ENCODE assay signal across 35 cellular contexts in genomic region chr14:53472306-53472705, GRCh38.
"Had no signal": no experiment of that assay in that cellular context is flagged by ENCODE, and none has a peak within 500 bp of the region (broad histone marks: within the 10 kb centered on the region; RNA-seq: fewer than 3 reads in every experiment).

No MANE protein-coding gene starts in this region.

- H3K27me3 Mint-ChIP-seq: activated B cell treated with CpG ODN at 0.5 μM for 24 hours; activated CD4-positive, alpha-beta memory T cell treated with anti-CD3 and anti-CD28 coated beads, Interleukin-2, amount 10 ng/mL, durations not matched to agents 7 days and 5 days; activated naive CD8-positive, alpha-beta T cell treated with anti-CD3 and anti-CD28 coated beads, Interleukin-2, amount 10 ng/mL, durations not matched to agents 7 days and 5 days; central memory CD8-positive, alpha-beta T cell had no signal

- H3K4me1 Mint-ChIP-seq: activated B cell treated with CpG ODN at 0.5 μM for 24 hours; activated CD4-positive, alpha-beta memory T cell treated with anti-CD3 and anti-CD28 coated beads, Interleukin-2, amount 10 ng/mL, durations not matched to agents 7 days and 5 days; activated CD8-positive, alpha-beta memory T cell treated with anti-CD3 and anti-CD28 coated beads, Interleukin-2, amount 10 ng/mL, durations not matched to agents 7 days and 5 days; activated naive CD4-positive, alpha-beta T cell treated with anti-CD3 and anti-CD28 coated beads, Interleukin-2, amount 50 U/mL, for 24 hours; activated naive CD8-positive, alpha-beta T cell treated with anti-CD3 and anti-CD28 coated beads, Interleukin-2, amount 10 ng/mL, durations not matched to agents 7 days and 5 days; central memory CD8-positive, alpha-beta T cell had no signal

- DNase-seq: activated B cell treated with CpG ODN at 0.5 μM for 24 hours; activated CD4-positive, alpha-beta memory T cell treated with anti-CD3 and anti-CD28 coated beads, Interleukin-2, amount 10 ng/mL, durations not matched to agents 7 days and 5 days; activated CD4-positive, alpha-beta T cell treated with anti-CD3 and anti-CD28 coated beads for 48 hours; activated CD4-positive, CD25-positive, alpha-beta regulatory T cell treated with anti-CD3 and anti-CD28 coated beads, Interleukin-2, amount 50 U/mL, for 72 hours; activated CD8-positive, alpha-beta memory T cell treated with anti-CD3 and anti-CD28 coated beads for 24 hours; activated CD8-positive, alpha-beta memory T cell treated with anti-CD3 and anti-CD28 coated beads, Interleukin-2, amount 10 ng/mL, durations not matched to agents 7 days and 5 days; activated CD8-positive, alpha-beta memory T cell treated with anti-CD3 and anti-CD28 coated beads, Interleukin-2, amount 50 U/mL, for 48 hours; activated effector memory CD4-positive, alpha-beta T cell treated with Interleukin-2 at 50 U/mL for 16 hours; activated naive CD8-positive, alpha-beta T cell treated with anti-CD3 and anti-CD28 coated beads, Interleukin-2, amount 10 ng/mL, durations not matched to agents 7 days and 5 days; activated T-cell treated with anti-CD3 and anti-CD28 coated beads, Interleukin-2, amount 50 U/mL, for 48 hours; adrenal gland; anterior cingulate cortex; NCI-H1092 treated with DMSO at 0.1 percent for 48 hours; NCI-H1417; NCI-H146; NCI-H187; NCI-H2029 treated with DMSO at 0.1 percent for 48 hours; NCI-H2107; NCI-H2171; NCI-H510A; NCI-H526; NCI-H748 treated with DMSO at 0.1 percent for 48 hours; NK-92 treated with Interleukin-12 subunit alpha and Interleukin-12 subunit beta, amount 100 ng/mL, for 24 hours; PC-3; Peyer's patch; RPMI8226; SIG-M5; T-helper 1 cell; T-helper 2 cell; T-helper 9 cell had no signal

- H3K36me3 Mint-ChIP-seq: activated CD8-positive, alpha-beta memory T cell treated with anti-CD3 and anti-CD28 coated beads, Interleukin-2, amount 10 ng/mL, durations not matched to agents 7 days and 5 days; activated naive CD4-positive, alpha-beta T cell treated with anti-CD3 and anti-CD28 coated beads, Interleukin-2, amount 50 U/mL, for 24 hours; activated naive CD8-positive, alpha-beta T cell treated with anti-CD3 and anti-CD28 coated beads, Interleukin-2, amount 10 ng/mL, durations not matched to agents 7 days and 5 days had no signal

- H3K4me3 Mint-ChIP-seq: activated B cell treated with CpG ODN at 0.5 μM for 24 hours; activated CD4-positive, alpha-beta memory T cell treated with anti-CD3 and anti-CD28 coated beads, Interleukin-2, amount 10 ng/mL, durations not matched to agents 7 days and 5 days; activated CD8-positive, alpha-beta memory T cell treated with anti-CD3 and anti-CD28 coated beads, Interleukin-2, amount 10 ng/mL, durations not matched to agents 7 days and 5 days; activated naive CD4-positive, alpha-beta T cell treated with anti-CD3 and anti-CD28 coated beads, Interleukin-2, amount 50 U/mL, for 24 hours; activated naive CD8-positive, alpha-beta T cell treated with anti-CD3 and anti-CD28 coated beads, Interleukin-2, amount 10 ng/mL, durations not matched to agents 7 days and 5 days; central memory CD8-positive, alpha-beta T cell had no signal

- H3K9me3 ChIP-seq: Peyer's patch had no signal

- H3K4me1 ChIP-seq: Peyer's patch had no signal

- H3K9me3 Mint-ChIP-seq: activated B cell treated with CpG ODN at 0.5 μM for 24 hours; activated naive CD4-positive, alpha-beta T cell treated with anti-CD3 and anti-CD28 coated beads, Interleukin-2, amount 50 U/mL, for 24 hours; activated naive CD8-positive, alpha-beta T cell treated with anti-CD3 and anti-CD28 coated beads, Interleukin-2, amount 10 ng/mL, durations not matched to agents 7 days and 5 days; central memory CD8-positive, alpha-beta T cell had no signal

- H3K27me3 ChIP-seq: adrenal gland, Peyer's patch had no signal

- H3K4me3 ChIP-seq: adrenal gland, cardiac muscle cell, Peyer's patch had no signal

- H3K36me3 ChIP-seq: adrenal gland, cardiac muscle cell, Peyer's patch had no signal

- H3K27ac ChIP-seq: cardiac muscle cell, Peyer's patch, VCaP had no signal

- ATAC-seq: activated CD8-positive, alpha-beta memory T cell treated with anti-CD3 and anti-CD28 coated beads, Interleukin-2, amount 10 ng/mL, durations not matched to agents 7 days and 5 days; PC-3; SK-N-SH treated with all-trans-retinoic acid at 6 μM for 48 hours had no signal

- H3K27ac Mint-ChIP-seq: activated B cell treated with CpG ODN at 0.5 μM for 24 hours; activated CD4-positive, alpha-beta memory T cell treated with anti-CD3 and anti-CD28 coated beads, Interleukin-2, amount 10 ng/mL, durations not matched to agents 7 days and 5 days; activated CD8-positive, alpha-beta memory T cell treated with anti-CD3 and anti-CD28 coated beads, Interleukin-2, amount 10 ng/mL, durations not matched to agents 7 days and 5 days; activated naive CD4-positive, alpha-beta T cell treated with anti-CD3 and anti-CD28 coated beads, Interleukin-2, amount 50 U/mL, for 24 hours; activated naive CD8-positive, alpha-beta T cell treated with anti-CD3 and anti-CD28 coated beads, Interleukin-2, amount 10 ng/mL, durations not matched to agents 7 days and 5 days had no signal
